In the genomic region with DNA sequence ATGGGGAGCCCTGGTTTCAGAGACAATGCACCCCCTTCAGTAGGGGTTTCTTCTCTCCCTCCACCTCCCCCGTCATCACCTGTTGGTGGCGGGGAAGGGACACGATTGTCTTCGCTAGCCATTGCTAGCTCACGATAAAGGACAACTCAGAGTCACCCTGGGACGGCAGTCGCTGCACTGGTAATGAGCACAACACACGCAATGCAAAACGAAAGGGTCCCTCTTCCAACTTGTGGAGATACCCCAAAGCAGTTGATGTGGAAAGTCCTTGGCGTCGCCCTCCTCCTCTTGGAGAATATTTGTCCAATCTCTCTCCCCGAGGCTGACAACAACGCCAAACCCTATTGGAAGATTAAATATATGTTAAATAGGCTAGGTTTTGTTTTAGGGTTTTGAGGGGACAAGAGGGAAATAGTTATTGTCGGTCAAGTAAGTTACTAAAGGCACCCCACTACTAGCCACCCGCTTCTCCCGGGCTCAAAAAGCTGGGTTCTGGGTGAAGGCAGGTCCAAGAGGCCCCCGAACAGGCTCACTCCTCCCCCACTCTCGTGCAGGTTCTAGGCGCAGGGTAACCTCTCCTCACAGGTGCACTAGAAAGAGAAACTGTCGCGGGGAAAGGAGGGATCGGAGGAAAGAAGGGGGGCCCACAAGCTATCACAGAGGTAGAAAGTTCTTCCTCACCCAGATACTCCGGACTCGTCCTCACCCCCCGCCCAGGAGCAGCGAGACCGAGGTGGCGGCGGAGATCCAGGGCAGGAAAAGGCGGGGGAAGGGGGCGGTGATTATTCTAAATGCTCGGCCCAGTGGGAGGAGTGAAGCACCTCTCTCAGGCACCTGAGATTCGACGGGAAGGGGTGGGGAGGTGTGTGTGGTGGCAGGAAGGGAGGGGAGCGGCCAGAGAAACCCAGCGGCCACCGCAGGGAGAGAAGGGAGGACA, we compare ENCODE assay signal across 8 cellular contexts. TPM values are rescaled to one million over a fixed set of nuclear protein-coding genes. Genes with fewer than 3 reads are reported as not detected.
DNase-seq lines count a peak whose midpoint lies in the region; ATAC-seq and TF ChIP-seq lines count a peak whose summit lies in the region.

A gene with protein sequence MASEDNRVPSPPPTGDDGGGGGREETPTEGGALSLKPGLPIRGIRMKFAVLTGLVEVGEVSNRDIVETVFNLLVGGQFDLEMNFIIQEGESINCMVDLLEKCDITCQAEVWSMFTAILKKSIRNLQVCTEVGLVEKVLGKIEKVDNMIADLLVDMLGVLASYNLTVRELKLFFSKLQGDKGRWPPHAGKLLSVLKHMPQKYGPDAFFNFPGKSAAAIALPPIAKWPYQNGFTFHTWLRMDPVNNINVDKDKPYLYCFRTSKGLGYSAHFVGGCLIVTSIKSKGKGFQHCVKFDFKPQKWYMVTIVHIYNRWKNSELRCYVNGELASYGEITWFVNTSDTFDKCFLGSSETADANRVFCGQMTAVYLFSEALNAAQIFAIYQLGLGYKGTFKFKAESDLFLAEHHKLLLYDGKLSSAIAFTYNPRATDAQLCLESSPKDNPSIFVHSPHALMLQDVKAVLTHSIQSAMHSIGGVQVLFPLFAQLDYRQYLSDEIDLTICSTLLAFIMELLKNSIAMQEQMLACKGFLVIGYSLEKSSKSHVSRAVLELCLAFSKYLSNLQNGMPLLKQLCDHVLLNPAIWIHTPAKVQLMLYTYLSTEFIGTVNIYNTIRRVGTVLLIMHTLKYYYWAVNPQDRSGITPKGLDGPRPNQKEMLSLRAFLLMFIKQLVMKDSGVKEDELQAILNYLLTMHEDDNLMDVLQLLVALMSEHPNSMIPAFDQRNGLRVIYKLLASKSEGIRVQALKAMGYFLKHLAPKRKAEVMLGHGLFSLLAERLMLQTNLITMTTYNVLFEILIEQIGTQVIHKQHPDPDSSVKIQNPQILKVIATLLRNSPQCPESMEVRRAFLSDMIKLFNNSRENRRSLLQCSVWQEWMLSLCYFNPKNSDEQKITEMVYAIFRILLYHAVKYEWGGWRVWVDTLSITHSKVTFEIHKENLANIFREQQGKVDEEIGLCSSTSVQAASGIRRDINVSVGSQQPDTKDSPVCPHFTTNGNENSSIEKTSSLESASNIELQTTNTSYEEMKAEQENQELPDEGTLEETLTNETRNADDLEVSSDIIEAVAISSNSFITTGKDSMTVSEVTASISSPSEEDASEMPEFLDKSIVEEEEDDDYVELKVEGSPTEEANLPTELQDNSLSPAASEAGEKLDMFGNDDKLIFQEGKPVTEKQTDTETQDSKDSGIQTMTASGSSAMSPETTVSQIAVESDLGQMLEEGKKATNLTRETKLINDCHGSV (N-terminal part only) (minus strand): TSS at position 764 of the 937 bp plus-strand sequence. CDS start 642 bp downstream, at position 122.

- peak within 1 kb of the TSS; percentile 98 for H2AFZ ChIP-seq in hepatocyte

- no peaks in the 10 kb centered on the region for H3K27me3 ChIP-seq in ascending aorta
- no peaks in the 10 kb centered on the region for H3K27me3 ChIP-seq in hepatocyte
- no peaks in the 10 kb centered on the region for H3K27me3 ChIP-seq in aorta (ENCODE audit: control insufficient read depth in 1 of 2, insufficient read depth in 2 of 2, low read length in 1 of 2)

- H3K9me2 ChIP-seq in hepatocyte (replicated peaks; ENCODE audit: insufficient read depth): no peaks in the 10 kb centered on the region

- DNase-seq in NCI-H187 (lab: John Stamatoyannopoulos, UW) (peak; percentile 68 to 78), T-helper 22 cell (ENCODE audit: low read depth) (peak; percentile 75), ascending aorta (ENCODE audit: low spot score in 2 of 2) (peak; percentile 16 to 82), hepatocyte (ENCODE audit: low spot score) (peak; percentile 91), renal cortical epithelial cell (ENCODE audit: low read depth) (peak; percentile 60), aorta (peak; percentile 69 to 87)

- peak within 1 kb of the TSS; percentile 78 for H3K4me2 ChIP-seq in hepatocyte

- peaks cover 6% of the 10 kb centered on the region for H4K20me1 ChIP-seq in hepatocyte (ENCODE audit: insufficient read depth, poor library complexity, severe bottlenecking)

- no peaks in the 10 kb centered on the region for H3K9me3 ChIP-seq in ascending aorta
- H3K9me3 ChIP-seq in hepatocyte (ENCODE audit: low read depth): no peaks in the 10 kb centered on the region
- H3K9me3 ChIP-seq in aorta (ENCODE audit: control insufficient read depth, low read length): no peaks in the 10 kb centered on the region

- no peak for TF ChIP-seq CTCF in ascending aorta (IDR thresholded peaks at IDR 0.05)
- no peak for TF ChIP-seq CTCF in hepatocyte (IDR thresholded peaks at IDR 0.05; ENCODE audit: poor library complexity)

- H3K4me1 ChIP-seq in ascending aorta (peaks cover 0 to 2% of the 10 kb centered on the region in 2 donors), hepatocyte (ENCODE audit: insufficient read depth) (no peaks in the 10 kb centered on the region), aorta (ENCODE audit: control insufficient read depth in 1 of 2, insufficient read depth in 2 of 2, low read length in 2 of 2) (no peaks in the 10 kb centered on the region)

- intact Hi-C loops in ascending aorta (cut with DNase I): loop anchor here (5.0 kb wide), 1 partner anchor 83 kb away; the partner anchor contains the start of gene RPS3A
- intact Hi-C loops in aorta (cut with DNase I): no loop called here

- 1% methylated on average over 32 of the region's 37 CpGs for WGBS in hepatocyte (ENCODE audit: low lambda C conversion rate, missing lambda C conversion rate)
- 0% methylated on average over 35 to 37 of the region's 37 CpGs for WGBS in aorta, 2 donors

- H3K4me3 ChIP-seq in ascending aorta (peak within 1 kb of the TSS; percentile 93 to 97), hepatocyte (peak within 1 kb of the TSS; percentile 77), aorta (ENCODE audit: low read length in 2 of 2) (peak within 1 kb of the TSS; percentile 44 to 84)

- peak; percentile 35 for ATAC-seq in GM18499 (IDR thresholded peaks at IDR 0.05; ENCODE audit: insufficient read depth, unreplicated experiment)
- peak; percentile 69 for ATAC-seq in HG02943 (IDR thresholded peaks at IDR 0.05; ENCODE audit: low read depth, unreplicated experiment)
- peak; percentile 77 for ATAC-seq in aorta (ENCODE audit: low FRiP score)

- peaks cover 42% of the 10 kb centered on the region for H3K79me2 ChIP-seq in hepatocyte

- peak within 1 kb of the TSS; percentile 82 to 87 for H3K27ac ChIP-seq in ascending aorta
- peak within 1 kb of the TSS; percentile 99 for H3K27ac ChIP-seq in hepatocyte
- H3K27ac ChIP-seq in aorta (ENCODE audit: low read depth in 1 of 2, low read length in 2 of 2): peak within 1 kb of the TSS in 1 of 2 donors; percentile 54

- H3K36me3 ChIP-seq in ascending aorta: no peaks in the 10 kb centered on the region
- no peaks in the 10 kb centered on the region for H3K36me3 ChIP-seq in hepatocyte (replicated peaks; ENCODE audit: insufficient read depth, low read depth)
- H3K36me3 ChIP-seq in aorta (ENCODE audit: control insufficient read depth in 1 of 2, insufficient read depth in 2 of 2, low read length in 1 of 2): no peaks in the 10 kb centered on the region

RNA-seq across cellular contexts. Expression of the gene that starts here (rescaled TPM):
- 15.2 TPM for total RNA-seq in ascending aorta
- 69.4 and 71.0 TPM in 2 replicates for total RNA-seq in hepatocyte
- polyA plus RNA-seq in hepatocyte: 14.1 and 15.3 TPM in 2 replicates
- 93.1 and 119 TPM in 2 replicates for total RNA-seq in renal cortical epithelial cell
- total RNA-seq in aorta: 10 to 100 TPM; 24.0 to 34.5 TPM
- 1 to 10 TPM; 4.8 to 6.8 TPM for polyA plus RNA-seq in aorta
